Comparison of ENCODE assay signal across 1 cellular context in the genomic region with DNA sequence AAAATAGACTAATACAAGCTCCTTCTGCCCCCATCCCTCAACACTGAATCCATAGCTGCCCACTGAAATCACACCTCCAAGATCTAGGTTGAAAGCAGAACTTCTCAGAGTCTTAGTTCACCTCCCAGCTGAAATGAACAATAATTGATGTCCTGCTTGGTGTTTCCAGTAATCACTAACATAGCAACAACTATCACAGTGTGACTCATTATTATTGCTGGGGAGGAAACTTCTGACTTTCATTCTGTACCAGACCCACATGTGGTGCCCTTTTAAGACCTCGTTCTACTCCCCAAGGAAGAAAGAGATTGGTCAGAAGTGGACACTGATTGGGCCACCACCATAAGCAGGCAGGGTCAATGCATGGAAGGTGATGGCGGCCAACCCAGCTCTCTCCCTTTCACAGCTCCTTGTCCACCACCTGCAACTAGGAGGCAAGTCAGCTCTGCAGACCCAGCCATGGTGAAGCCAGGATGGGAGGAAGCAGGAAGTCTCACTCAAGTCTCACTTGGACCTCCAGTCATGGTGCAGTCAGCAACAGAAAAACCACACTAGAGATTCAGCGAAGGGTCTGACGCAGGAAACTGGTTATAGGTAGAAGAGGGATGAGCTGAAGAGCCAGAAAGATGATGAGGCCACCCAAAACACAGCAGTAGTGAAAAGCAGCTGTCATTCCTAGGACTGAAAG.
TF ChIP-seq lines count a peak whose summit lies in the region.

No MANE protein-coding gene starts in this region.

TF ChIP-seq in H1, 55 proteins besides CTCF, POLR2A, EP300 and RAD21:
- TF ChIP-seq NRF1 (IDR thresholded peaks at IDR 0.05; ENCODE audit: low read depth, low read length) (no peak), TEAD4 (IDR thresholded peaks at IDR 0.05; ENCODE audit: low read depth, low read length) (no peak), PHF8 (conservative IDR thresholded peaks at IDR 0.05; ENCODE audit: low read depth, low read length) (no peak), TAF1 (IDR thresholded peaks at IDR 0.05; ENCODE audit: low read depth, low read length) (no peak), YY1 (IDR thresholded peaks at IDR 0.05; ENCODE audit: low read depth, low read length) (no peak), TCF12 (IDR thresholded peaks at IDR 0.05; ENCODE audit: low read depth, low read length) (no peak), SAP30 (IDR thresholded peaks at IDR 0.05; ENCODE audit: insufficient read depth, insufficient replicate concordance, low read length) (no peak), CHD1 (IDR thresholded peaks at IDR 0.05; ENCODE audit: low read depth, low read length) (no peak), SUZ12 (IDR thresholded peaks at IDR 0.05; ENCODE audit: low read length) (no peak)
